In genomic region chr12:132400011-132400641, GRCh38 we compare ENCODE assay signal across 17 cellular contexts.
DNase-seq lines count a peak whose midpoint lies in the region; ATAC-seq lines count a peak whose summit lies in the region.
"Had no signal": no experiment of that assay in that cellular context is flagged by ENCODE, and none has a peak within 500 bp of the region (broad histone marks: within the 10 kb centered on the region; RNA-seq: fewer than 3 reads in every experiment).

No MANE protein-coding gene starts in this region.

- no peak overlapping the region for H3K4me3 Mint-ChIP-seq in T-helper 17 cell
- H3K4me3 Mint-ChIP-seq: activated CD8-positive, alpha-beta T cell treated with anti-CD3 and anti-CD28 coated beads, Interleukin-2, amount 10 ng/mL, durations not matched to agents 7 days and 5 days; B cell; T-helper 2 cell treated with Interferon-gamma antibody and Interleukin-4, amounts not matched to agents 5 μg/mL and 100 μg/mL, for 36 hours had no signal

- no peaks in the 10 kb centered on the region for H3K4me1 Mint-ChIP-seq in T-helper 17 cell
- H3K4me1 Mint-ChIP-seq: B cell had no signal

- ATAC-seq in GM21367 (IDR thresholded peaks at IDR 0.05; ENCODE audit: unreplicated experiment), result no peak
- ATAC-seq in T-helper 17 cell, result no peak
- ATAC-seq in HG02970 (IDR thresholded peaks at IDR 0.05; ENCODE audit: low FRiP score, unreplicated experiment), result no peak
- ATAC-seq: activated CD8-positive, alpha-beta T cell treated with anti-CD3 and anti-CD28 coated beads, Interleukin-2, amount 10 ng/mL, durations not matched to agents 7 days and 5 days; gastroesophageal sphincter; pancreas had no signal

- peaks cover 29% of the 10 kb centered on the region for H3K27me3 Mint-ChIP-seq in T-helper 17 cell

- H3K9me3 ChIP-seq in T-helper 17 cell (ENCODE audit: control insufficient read depth, low read length, poor library complexity, severe bottlenecking), result no peaks in the 10 kb centered on the region
- H3K9me3 ChIP-seq: Caco-2, gastroesophageal sphincter, pancreas, vagina had no signal

- in situ Hi-C loops in G401 (cut with HindIII; ENCODE audit: low sequenced_read_pairs), result no loop called here

- no peaks in the 10 kb centered on the region for H3K36me3 Mint-ChIP-seq in T-helper 17 cell (ENCODE audit: low read depth)

- H3K27ac Mint-ChIP-seq in T-helper 17 cell, result no peak overlapping the region
- H3K27ac Mint-ChIP-seq: activated CD8-positive, alpha-beta T cell treated with anti-CD3 and anti-CD28 coated beads, Interleukin-2, amount 10 ng/mL, durations not matched to agents 7 days and 5 days; B cell; T-helper 2 cell treated with Interferon-gamma antibody and Interleukin-4, amounts not matched to agents 5 μg/mL and 100 μg/mL, for 36 hours had no signal

- peak; percentile 71 for DNase-seq in DMS 273 (lab: John Stamatoyannopoulos, UW; ENCODE audit: unreplicated experiment)
- DNase-seq in G401 (ENCODE audit: low spot score), result peak; percentile 29
- peak; percentile 72 for DNase-seq in NCI-H69 (lab: John Stamatoyannopoulos, UW)
- DNase-seq in left kidney (ENCODE audit: low read depth, low spot score), result peak; percentile 71
- no peak for DNase-seq in T-helper 17 cell
- DNase-seq: activated CD8-positive, alpha-beta T cell treated with anti-CD3 and anti-CD28 coated beads, Interleukin-2, amount 10 ng/mL, durations not matched to agents 7 days and 5 days; NCI-H1436 treated with DMSO at 0.1 percent for 48 hours; SHP77; stimulated activated CD4-positive, alpha-beta T cell treated with anti-CD3 and anti-CD28 coated beads, Interleukin-4, amount 100 ng/mL, for 4 hours had no signal

Comparison
In these comparisons a context has a peak if more than half of its experiments do, and no peak if none do; other contexts are left out.
1. DNase-seq: peak in DMS 273 (single experiment), G401 (single experiment), NCI-H69 (single experiment) and left kidney (single experiment); none in T-helper 17 cell (0 of 3).